Comparison of ENCODE assay signal across 1 cellular context in genomic region chr7:92134271-92135099, GRCh38.
TF ChIP-seq lines count a peak whose summit lies in the region.

TSS of gene CYP51A1 (minus strand) at chr7:92134477. CDS start at chr7:92134364, 113 bp downstream.

TF ChIP-seq in WTC11, 78 proteins besides CTCF, POLR2A, EP300 and RAD21 (continued from another document and continues in another):
- TF ChIP-seq HMGXB4 (CRISPR knock-in tag; IDR thresholded peaks at IDR 0.05) (peak; percentile 20; the same call in 1 of the 2 replicates), ZNF263 (CRISPR knock-in tag; IDR thresholded peaks at IDR 0.05; ENCODE audit: low read depth) (no peak), FOXJ3 (CRISPR knock-in tag; IDR thresholded peaks at IDR 0.05; ENCODE audit: borderline replicate concordance) (no peak), TEAD4 (CRISPR knock-in tag; IDR thresholded peaks at IDR 0.05) (no peak), HMGA2 (CRISPR knock-in tag; IDR thresholded peaks at IDR 0.05) (no peak), NR1H2 (CRISPR knock-in tag; IDR thresholded peaks at IDR 0.05) (no peak), SOX15 (CRISPR knock-in tag; IDR thresholded peaks at IDR 0.05) (no peak), ZSCAN18 (CRISPR knock-in tag; IDR thresholded peaks at IDR 0.05) (no peak), MLX (CRISPR knock-in tag; IDR thresholded peaks at IDR 0.05) (no peak), E2F1 (CRISPR knock-in tag; IDR thresholded peaks at IDR 0.05) (no peak), SMAD3 (CRISPR knock-in tag; IDR thresholded peaks at IDR 0.05; ENCODE audit: borderline replicate concordance) (no peak), ZNF532 (CRISPR knock-in tag; IDR thresholded peaks at IDR 0.05; ENCODE audit: borderline replicate concordance) (no peak), ZNF317 (CRISPR knock-in tag; IDR thresholded peaks at IDR 0.05; ENCODE audit: borderline replicate concordance, low read depth) (no peak), ZNF219 (CRISPR knock-in tag; IDR thresholded peaks at IDR 0.05; ENCODE audit: borderline replicate concordance) (no peak), CBFB (CRISPR knock-in tag; IDR thresholded peaks at IDR 0.05; ENCODE audit: low read depth) (no peak), ZNF138 (CRISPR knock-in tag; conservative IDR thresholded peaks at IDR 0.05) (no peak; the same call in 1 of the 2 replicates), TEAD1 (CRISPR knock-in tag; IDR thresholded peaks at IDR 0.05) (peak; percentile 53; the same call in 1 of the 2 replicates)
- TF ChIP-seq, protein P1, sequence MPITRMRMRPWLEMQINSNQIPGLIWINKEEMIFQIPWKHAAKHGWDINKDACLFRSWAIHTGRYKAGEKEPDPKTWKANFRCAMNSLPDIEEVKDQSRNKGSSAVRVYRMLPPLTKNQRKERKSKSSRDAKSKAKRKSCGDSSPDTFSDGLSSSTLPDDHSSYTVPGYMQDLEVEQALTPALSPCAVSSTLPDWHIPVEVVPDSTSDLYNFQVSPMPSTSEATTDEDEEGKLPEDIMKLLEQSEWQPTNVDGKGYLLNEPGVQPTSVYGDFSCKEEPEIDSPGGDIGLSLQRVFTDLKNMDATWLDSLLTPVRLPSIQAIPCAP (CRISPR knock-in tag; IDR thresholded peaks at IDR 0.05) = no peak; the same call in none of the 2 replicates
- TF ChIP-seq, protein P2, sequence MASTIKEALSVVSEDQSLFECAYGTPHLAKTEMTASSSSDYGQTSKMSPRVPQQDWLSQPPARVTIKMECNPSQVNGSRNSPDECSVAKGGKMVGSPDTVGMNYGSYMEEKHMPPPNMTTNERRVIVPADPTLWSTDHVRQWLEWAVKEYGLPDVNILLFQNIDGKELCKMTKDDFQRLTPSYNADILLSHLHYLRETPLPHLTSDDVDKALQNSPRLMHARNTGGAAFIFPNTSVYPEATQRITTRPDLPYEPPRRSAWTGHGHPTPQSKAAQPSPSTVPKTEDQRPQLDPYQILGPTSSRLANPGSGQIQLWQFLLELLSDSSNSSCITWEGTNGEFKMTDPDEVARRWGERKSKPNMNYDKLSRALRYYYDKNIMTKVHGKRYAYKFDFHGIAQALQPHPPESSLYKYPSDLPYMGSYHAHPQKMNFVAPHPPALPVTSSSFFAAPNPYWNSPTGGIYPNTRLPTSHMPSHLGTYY (CRISPR knock-in tag; IDR thresholded peaks at IDR 0.05) = 0 out of 2 replicates have a peak, but pooled peaks have one; percentile 48
- TF ChIP-seq, protein P3, sequence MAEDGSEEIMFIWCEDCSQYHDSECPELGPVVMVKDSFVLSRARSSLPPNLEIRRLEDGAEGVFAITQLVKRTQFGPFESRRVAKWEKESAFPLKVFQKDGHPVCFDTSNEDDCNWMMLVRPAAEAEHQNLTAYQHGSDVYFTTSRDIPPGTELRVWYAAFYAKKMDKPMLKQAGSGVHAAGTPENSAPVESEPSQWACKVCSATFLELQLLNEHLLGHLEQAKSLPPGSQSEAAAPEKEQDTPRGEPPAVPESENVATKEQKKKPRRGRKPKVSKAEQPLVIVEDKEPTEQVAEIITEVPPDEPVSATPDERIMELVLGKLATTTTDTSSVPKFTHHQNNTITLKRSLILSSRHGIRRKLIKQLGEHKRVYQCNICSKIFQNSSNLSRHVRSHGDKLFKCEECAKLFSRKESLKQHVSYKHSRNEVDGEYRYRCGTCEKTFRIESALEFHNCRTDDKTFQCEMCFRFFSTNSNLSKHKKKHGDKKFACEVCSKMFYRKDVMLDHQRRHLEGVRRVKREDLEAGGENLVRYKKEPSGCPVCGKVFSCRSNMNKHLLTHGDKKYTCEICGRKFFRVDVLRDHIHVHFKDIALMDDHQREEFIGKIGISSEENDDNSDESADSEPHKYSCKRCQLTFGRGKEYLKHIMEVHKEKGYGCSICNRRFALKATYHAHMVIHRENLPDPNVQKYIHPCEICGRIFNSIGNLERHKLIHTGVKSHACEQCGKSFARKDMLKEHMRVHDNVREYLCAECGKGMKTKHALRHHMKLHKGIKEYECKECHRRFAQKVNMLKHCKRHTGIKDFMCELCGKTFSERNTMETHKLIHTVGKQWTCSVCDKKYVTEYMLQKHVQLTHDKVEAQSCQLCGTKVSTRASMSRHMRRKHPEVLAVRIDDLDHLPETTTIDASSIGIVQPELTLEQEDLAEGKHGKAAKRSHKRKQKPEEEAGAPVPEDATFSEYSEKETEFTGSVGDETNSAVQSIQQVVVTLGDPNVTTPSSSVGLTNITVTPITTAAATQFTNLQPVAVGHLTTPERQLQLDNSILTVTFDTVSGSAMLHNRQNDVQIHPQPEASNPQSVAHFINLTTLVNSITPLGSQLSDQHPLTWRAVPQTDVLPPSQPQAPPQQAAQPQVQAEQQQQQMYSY (CRISPR knock-in tag; IDR thresholded peaks at IDR 0.05) = no peak
- TF ChIP-seq, protein P4, sequence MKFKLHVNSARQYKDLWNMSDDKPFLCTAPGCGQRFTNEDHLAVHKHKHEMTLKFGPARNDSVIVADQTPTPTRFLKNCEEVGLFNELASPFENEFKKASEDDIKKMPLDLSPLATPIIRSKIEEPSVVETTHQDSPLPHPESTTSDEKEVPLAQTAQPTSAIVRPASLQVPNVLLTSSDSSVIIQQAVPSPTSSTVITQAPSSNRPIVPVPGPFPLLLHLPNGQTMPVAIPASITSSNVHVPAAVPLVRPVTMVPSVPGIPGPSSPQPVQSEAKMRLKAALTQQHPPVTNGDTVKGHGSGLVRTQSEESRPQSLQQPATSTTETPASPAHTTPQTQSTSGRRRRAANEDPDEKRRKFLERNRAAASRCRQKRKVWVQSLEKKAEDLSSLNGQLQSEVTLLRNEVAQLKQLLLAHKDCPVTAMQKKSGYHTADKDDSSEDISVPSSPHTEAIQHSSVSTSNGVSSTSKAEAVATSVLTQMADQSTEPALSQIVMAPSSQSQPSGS (CRISPR knock-in tag; IDR thresholded peaks at IDR 0.05; ENCODE audit: borderline replicate concordance, low read depth) = no peak
- TF ChIP-seq, protein P5, sequence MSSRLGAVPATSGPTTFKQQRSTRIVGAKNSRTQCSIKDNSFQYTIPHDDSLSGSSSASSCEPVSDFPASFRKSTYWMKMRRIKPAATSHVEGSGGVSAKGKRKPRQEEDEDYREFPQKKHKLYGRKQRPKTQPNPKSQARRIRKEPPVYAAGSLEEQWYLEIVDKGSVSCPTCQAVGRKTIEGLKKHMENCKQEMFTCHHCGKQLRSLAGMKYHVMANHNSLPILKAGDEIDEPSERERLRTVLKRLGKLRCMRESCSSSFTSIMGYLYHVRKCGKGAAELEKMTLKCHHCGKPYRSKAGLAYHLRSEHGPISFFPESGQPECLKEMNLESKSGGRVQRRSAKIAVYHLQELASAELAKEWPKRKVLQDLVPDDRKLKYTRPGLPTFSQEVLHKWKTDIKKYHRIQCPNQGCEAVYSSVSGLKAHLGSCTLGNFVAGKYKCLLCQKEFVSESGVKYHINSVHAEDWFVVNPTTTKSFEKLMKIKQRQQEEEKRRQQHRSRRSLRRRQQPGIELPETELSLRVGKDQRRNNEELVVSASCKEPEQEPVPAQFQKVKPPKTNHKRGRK (CRISPR knock-in tag; IDR thresholded peaks at IDR 0.05; ENCODE audit: borderline replicate concordance) = no peak
- TF ChIP-seq, protein P6, sequence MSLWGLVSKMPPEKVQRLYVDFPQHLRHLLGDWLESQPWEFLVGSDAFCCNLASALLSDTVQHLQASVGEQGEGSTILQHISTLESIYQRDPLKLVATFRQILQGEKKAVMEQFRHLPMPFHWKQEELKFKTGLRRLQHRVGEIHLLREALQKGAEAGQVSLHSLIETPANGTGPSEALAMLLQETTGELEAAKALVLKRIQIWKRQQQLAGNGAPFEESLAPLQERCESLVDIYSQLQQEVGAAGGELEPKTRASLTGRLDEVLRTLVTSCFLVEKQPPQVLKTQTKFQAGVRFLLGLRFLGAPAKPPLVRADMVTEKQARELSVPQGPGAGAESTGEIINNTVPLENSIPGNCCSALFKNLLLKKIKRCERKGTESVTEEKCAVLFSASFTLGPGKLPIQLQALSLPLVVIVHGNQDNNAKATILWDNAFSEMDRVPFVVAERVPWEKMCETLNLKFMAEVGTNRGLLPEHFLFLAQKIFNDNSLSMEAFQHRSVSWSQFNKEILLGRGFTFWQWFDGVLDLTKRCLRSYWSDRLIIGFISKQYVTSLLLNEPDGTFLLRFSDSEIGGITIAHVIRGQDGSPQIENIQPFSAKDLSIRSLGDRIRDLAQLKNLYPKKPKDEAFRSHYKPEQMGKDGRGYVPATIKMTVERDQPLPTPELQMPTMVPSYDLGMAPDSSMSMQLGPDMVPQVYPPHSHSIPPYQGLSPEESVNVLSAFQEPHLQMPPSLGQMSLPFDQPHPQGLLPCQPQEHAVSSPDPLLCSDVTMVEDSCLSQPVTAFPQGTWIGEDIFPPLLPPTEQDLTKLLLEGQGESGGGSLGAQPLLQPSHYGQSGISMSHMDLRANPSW (CRISPR knock-in tag; conservative IDR thresholded peaks at IDR 0.05; ENCODE audit: low read depth) = no peak
- TF ChIP-seq, protein P7, sequence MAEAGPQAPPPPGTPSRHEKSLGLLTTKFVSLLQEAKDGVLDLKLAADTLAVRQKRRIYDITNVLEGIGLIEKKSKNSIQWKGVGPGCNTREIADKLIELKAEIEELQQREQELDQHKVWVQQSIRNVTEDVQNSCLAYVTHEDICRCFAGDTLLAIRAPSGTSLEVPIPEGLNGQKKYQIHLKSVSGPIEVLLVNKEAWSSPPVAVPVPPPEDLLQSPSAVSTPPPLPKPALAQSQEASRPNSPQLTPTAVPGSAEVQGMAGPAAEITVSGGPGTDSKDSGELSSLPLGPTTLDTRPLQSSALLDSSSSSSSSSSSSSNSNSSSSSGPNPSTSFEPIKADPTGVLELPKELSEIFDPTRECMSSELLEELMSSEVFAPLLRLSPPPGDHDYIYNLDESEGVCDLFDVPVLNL (CRISPR knock-in tag; IDR thresholded peaks at IDR 0.05; ENCODE audit: borderline replicate concordance, low read depth) = no peak
